In genomic region chr17:35808240-35808961, GRCh38 we compare ENCODE assay signal across 9 cellular contexts. TPM values are rescaled to one million over a fixed set of nuclear protein-coding genes. Genes with fewer than 3 reads are reported as not detected.
DNase-seq lines count a peak whose midpoint lies in the region; ATAC-seq and TF ChIP-seq lines count a peak whose summit lies in the region.
"Had no signal": no experiment of that assay in that cellular context is flagged by ENCODE, and none has a peak within 500 bp of the region (broad histone marks: within the 10 kb centered on the region; RNA-seq: fewer than 3 reads in every experiment).

No MANE protein-coding gene starts in this region.

- H3K36me3 ChIP-seq in gastroesophageal sphincter, result no peaks in the 10 kb centered on the region
- H3K36me3 ChIP-seq in spleen, result no peaks in the 10 kb centered on the region

- H3K27ac ChIP-seq in gastroesophageal sphincter, result peak overlapping the region; percentile 90 to 98 (median 96)
- peak overlapping the region; percentile 91 to 98 (median 98) for H3K27ac ChIP-seq in spleen

- intact Hi-C loops in spleen (cut with DNase I; ENCODE audit: low total_unique reads), result loop anchor here (5.0 kb wide), 1 partner anchor 41 kb away; no protein-coding TSS in a partner anchor

- 31% methylated on average over 19 of the region's 19 CpGs for WGBS in gastroesophageal sphincter (ENCODE audit: low coverage in 1 of 2), 2 donors
- WGBS in spleen, 5 donors, result 19 to 28% (median 24%) methylated on average over 19 of the region's 19 CpGs

- H3K27me3 ChIP-seq in gastroesophageal sphincter (no peaks in the 10 kb centered on the region), spleen (replicated peaks in 1 of 7) (no peaks in the 10 kb centered on the region)

- DNase-seq in DMS 273 (lab: John Stamatoyannopoulos, UW; ENCODE audit: unreplicated experiment), result peak; percentile 55
- DNase-seq in DMS 273 treated with DMSO at 0.1 percent for 48 hours (lab: John Stamatoyannopoulos, UW), result no peak
- DNase-seq in spleen, result peak; percentile 79
- DNase-seq in NCI-H446 (lab: John Stamatoyannopoulos, UW), result no peak
- DNase-seq in activated CD4-positive, CD25-positive, alpha-beta regulatory T cell (lab: John Stamatoyannopoulos, UW), result no peak

- TF ChIP-seq EP300 in gastroesophageal sphincter (IDR thresholded peaks at IDR 0.05), result no peak

- no peaks in the 10 kb centered on the region for H3K9me3 ChIP-seq in gastroesophageal sphincter
- no peaks in the 10 kb centered on the region for H3K9me3 ChIP-seq in spleen

- no peak for TF ChIP-seq CTCF in WI38 (IDR thresholded peaks at IDR 0.05; ENCODE audit: low read depth, low read length)
- no peak for TF ChIP-seq CTCF in gastroesophageal sphincter (IDR thresholded peaks at IDR 0.05)
- no peak for TF ChIP-seq CTCF in spleen (IDR thresholded peaks at IDR 0.05 in 8 of 11, conservative IDR thresholded peaks at IDR 0.05 in 3 of 11)

- H3K4me3 ChIP-seq in WI38 (ENCODE audit: low read depth, low read length) (peak overlapping the region; percentile 68), gastroesophageal sphincter (peak overlapping the region; percentile 86), spleen (peak overlapping the region; percentile 60 to 92 (median 85))

- TF ChIP-seq POLR2A in gastroesophageal sphincter (IDR thresholded peaks at IDR 0.05) (no peak), spleen (IDR thresholded peaks at IDR 0.05) (no peak)

- H3K4me1 ChIP-seq in gastroesophageal sphincter (peaks cover 0 to 58% (median 15%) of the 10 kb centered on the region in 3 donors), spleen (peaks cover 30 to 74% (median 60%) of the 10 kb centered on the region in 6 donors)

- ATAC-seq in gastroesophageal sphincter, result no peak
- ATAC-seq in HG03342 (IDR thresholded peaks at IDR 0.05; ENCODE audit: unreplicated experiment), result no peak

RNA-seq across cellular contexts. Expression of gene TAF15, which starts 0.9 kb away (rescaled TPM):
- total RNA-seq in gastroesophageal sphincter (100 to 1,000 TPM in 2 of 4 donors, 10 to 100 TPM in 2; 58.2 to 144 (median 109) TPM), spleen (100 to 1,000 TPM in 5 of 7 donors, 10 to 100 TPM in 2; 78.7 to 184 (median 146) TPM)
- 100 to 1,000 TPM in 1 of 3 donors, 10 to 100 TPM in 2; 55.9 to 113 (median 84.7) TPM for polyA plus RNA-seq in spleen

RNA-seq across cellular contexts. Expression of gene MMP28, which starts 13.0 kb away (rescaled TPM):
- total RNA-seq in gastroesophageal sphincter (100 to 1,000 TPM in 2 of 4 donors, 10 to 100 TPM in 2; 78.4 to 139 (median 97.3) TPM), spleen (1 to 10 TPM; 1.5 to 5.9 (median 3.1) TPM)
- 1 to 10 TPM; 1.1 to 3.5 (median 1.7) TPM for polyA plus RNA-seq in spleen

RNA-seq across cellular contexts. Expression of gene C17orf50, which starts 47.7 kb away (rescaled TPM):
- total RNA-seq in gastroesophageal sphincter, result not detected
- not detected for total RNA-seq in spleen
- under 1 TPM in 2 of 3 donors, not detected in 1; 0.15 to 0.42 TPM for polyA plus RNA-seq in spleen
- total RNA-seq: A172 had no signal

RNA-seq across cellular contexts. Expression of gene GAS2L2, which starts 55.4 kb away (rescaled TPM):
- total RNA-seq in gastroesophageal sphincter, result 1 to 10 TPM in 1 of 4 donors, not detected in 3; 1.5 TPM
- not detected for total RNA-seq in spleen
- under 1 TPM; 0.02 to 0.03 (median 0.02) TPM for polyA plus RNA-seq in spleen
- total RNA-seq: A172 had no signal

Comparison
In these comparisons a context has a peak if more than half of its experiments do, and no peak if none do; other contexts are left out.
1. DNase-seq: peak in DMS 273 (single experiment) and spleen (single experiment); none in DMS 273 treated with DMSO at 0.1 percent for 48 hours (single experiment), NCI-H446 (0 of 2) and activated CD4-positive, CD25-positive, alpha-beta regulatory T cell (0 of 4).
2. RNA of gene MMP28, which starts 13.0 kb away (total RNA-seq): 78.4 to 139 TPM in gastroesophageal sphincter; 1.5 to 5.9 TPM in spleen; every median in the first group is over 10 times any median in the second.
3. Peak in every context shown above with its lines, with median percentiles within 50 percentile points of each other: H3K4me3 ChIP-seq.